ENCODE assay signal across 9 cellular contexts in the genomic region with DNA sequence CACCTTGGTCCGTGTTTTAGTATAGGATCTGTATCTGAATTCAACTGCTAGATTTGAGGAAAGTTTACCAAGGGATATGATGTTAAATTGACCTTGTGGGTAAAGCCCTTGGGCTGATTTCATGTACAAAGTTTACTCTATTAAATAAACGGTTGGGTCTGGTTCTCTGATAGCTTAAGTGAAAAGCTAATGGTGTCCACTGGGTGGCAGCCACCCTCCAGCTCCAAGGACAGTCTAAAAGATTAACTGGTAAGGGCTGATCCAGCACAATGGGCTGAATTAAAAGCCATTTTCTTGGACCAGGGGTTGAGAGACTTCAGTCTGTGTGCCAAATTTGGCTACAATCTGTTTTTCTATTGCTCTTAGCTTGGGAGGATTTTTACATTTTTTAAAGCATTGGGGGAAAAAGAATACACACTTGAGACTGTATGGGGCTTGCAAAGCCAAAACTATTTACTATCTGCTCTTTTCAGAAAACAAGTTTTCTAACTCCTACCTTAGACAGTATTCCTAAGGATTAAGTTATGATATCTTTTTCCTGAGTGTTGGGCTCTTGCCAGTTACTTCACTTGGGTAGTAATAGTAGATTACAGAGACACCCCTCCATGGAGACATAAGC.
DNase-seq lines count a peak whose midpoint lies in the region; ATAC-seq and TF ChIP-seq lines count a peak whose summit lies in the region.
"Had no signal": no experiment of that assay in that cellular context is flagged by ENCODE, and none has a peak within 500 bp of the region (broad histone marks: within the 10 kb centered on the region; RNA-seq: fewer than 3 reads in every experiment).

No MANE protein-coding gene starts in this region.

- H3K4me3 Mint-ChIP-seq in neural crest cell, result no peak overlapping the region
- H3K4me3 Mint-ChIP-seq: T-helper 1 cell treated with Interleukin-12 subunit alpha and Interleukin-12 subunit beta and Interleukin-4 antibody, amounts not matched to agents 30 μg/mL and 1 μg/mL, for 36 hours had no signal

- ATAC-seq in GM19452 (IDR thresholded peaks at IDR 0.05; ENCODE audit: unreplicated experiment), result peak; percentile 70

- H3K27ac Mint-ChIP-seq in neural crest cell (ENCODE audit: unreplicated experiment), result no peak overlapping the region
- H3K27ac Mint-ChIP-seq: T-helper 1 cell treated with Interleukin-12 subunit alpha and Interleukin-12 subunit beta and Interleukin-4 antibody, amounts not matched to agents 30 μg/mL and 1 μg/mL, for 36 hours had no signal

- peaks cover 13% of the 10 kb centered on the region for H3K4me1 Mint-ChIP-seq in neural crest cell

- H3K27me3 Mint-ChIP-seq in neural crest cell (ENCODE audit: low read depth), result no peaks in the 10 kb centered on the region

- peaks cover 16% of the 10 kb centered on the region for H3K9me3 Mint-ChIP-seq in neural crest cell
- H3K9me3 Mint-ChIP-seq: T-helper 1 cell treated with Interleukin-12 subunit alpha and Interleukin-12 subunit beta and Interleukin-4 antibody, amounts not matched to agents 30 μg/mL and 1 μg/mL, for 36 hours had no signal

- H3K4me3 ChIP-seq in WI38 (ENCODE audit: low read depth, low read length) (no peak overlapping the region), fibroblast of pulmonary artery (replicated peaks; ENCODE audit: low read depth, low read length) (no peak overlapping the region)

- H3K36me3 Mint-ChIP-seq in neural crest cell (ENCODE audit: low read depth), result peaks cover 21% of the 10 kb centered on the region

- TF ChIP-seq CTCF in WI38 (IDR thresholded peaks at IDR 0.05; ENCODE audit: low read depth, low read length) (0 out of 2 replicates have a peak, but pooled peaks have one; percentile 5), fibroblast of pulmonary artery (IDR thresholded peaks at IDR 0.05; ENCODE audit: low read length, missing control alignments) (peak; percentile 78), neural crest cell (conservative IDR thresholded peaks at IDR 0.05) (peak; percentile 79)

- DNase-seq in COR-L47 (lab: John Stamatoyannopoulos, UW) (peak; percentile 59), NCI-H1105 (lab: John Stamatoyannopoulos, UW) (peak; percentile 40), fibroblast of pulmonary artery (ENCODE audit: low read depth) (peak; percentile 85), neural crest cell (ENCODE audit: low read depth, low spot score) (peak; percentile 16), DMS79 (lab: John Stamatoyannopoulos, UW) (no peak)
- DNase-seq in activated CD8-positive, alpha-beta memory T cell treated with anti-CD3 and anti-CD28 coated beads, Interleukin-2, amount 50 U/mL, for 4 hours, result no peak

Comparison
In these comparisons a context has a peak if more than half of its experiments do, and no peak if none do; other contexts are left out.
1. DNase-seq: peak in COR-L47 (single experiment), NCI-H1105 (single experiment), fibroblast of pulmonary artery (single experiment) and neural crest cell (single experiment); none in DMS79 (single experiment) and activated CD8-positive, alpha-beta memory T cell treated with anti-CD3 and anti-CD28 coated beads, Interleukin-2, amount 50 U/mL, for 4 hours (single experiment).
2. CTCF ChIP-seq: peak in every context shown above with its lines; median percentile 79 in neural crest cell; 78 in fibroblast of pulmonary artery; 5 in WI38.